25 cellular contexts compared by ENCODE assay signal in the genomic region with DNA sequence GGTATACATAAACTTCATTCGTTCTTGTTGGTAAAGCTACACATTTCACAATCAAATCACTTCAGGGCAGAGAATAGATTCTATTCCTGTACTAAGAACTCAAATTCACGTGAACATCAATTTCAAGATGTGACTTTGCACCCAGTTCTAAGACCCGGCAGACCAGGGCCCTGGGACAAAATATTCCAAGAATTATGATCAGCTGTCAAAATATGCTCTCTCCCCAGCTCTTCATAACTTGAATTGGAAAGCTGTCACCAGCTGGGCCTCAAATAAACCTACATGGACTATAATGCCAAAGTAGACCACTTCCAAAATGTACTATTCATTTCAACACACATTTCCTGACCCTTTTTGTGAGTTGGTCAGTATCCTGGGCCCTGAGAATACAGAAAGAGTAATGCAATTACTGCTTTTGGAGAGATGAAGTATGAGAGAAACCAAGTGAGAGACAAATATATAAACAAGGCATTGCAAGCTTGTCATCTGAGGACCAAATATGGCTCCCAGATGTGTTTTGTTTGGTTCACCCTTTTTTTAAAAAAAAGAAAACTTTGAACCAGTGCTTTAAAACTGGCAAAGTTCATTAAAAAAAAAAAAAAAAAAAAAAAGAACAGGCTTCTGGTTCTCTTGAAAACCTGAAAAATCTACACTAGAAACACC.
"Had no signal": no experiment of that assay in that cellular context is flagged by ENCODE, and none has a peak within 500 bp of the region (broad histone marks: within the 10 kb centered on the region; RNA-seq: fewer than 3 reads in every experiment).

No MANE protein-coding gene starts in this region.

- ATAC-seq: activated CD8-positive, alpha-beta T cell treated with anti-CD3 and anti-CD28 coated beads for 36 hours; activated T-cell treated with anti-CD3 and anti-CD28 coated beads, Interleukin-2, amount 50 U/mL, for 72 hours had no signal

- DNase-seq: activated CD4-positive, alpha-beta T cell treated with anti-CD3 and anti-CD28 coated beads for 4 hours; activated CD8-positive, alpha-beta memory T cell treated with anti-CD3 and anti-CD28 coated beads, Interleukin-2, amount 50 U/mL, for 4 hours; activated CD8-positive, alpha-beta T cell treated with anti-CD3 and anti-CD28 coated beads for 36 hours; activated gamma-delta T cell treated with Interleukin-2 at 50 U/mL for 16 hours; activated naive CD4-positive, alpha-beta T cell treated with anti-CD3 and anti-CD28 coated beads, Interleukin-2, amount 10 ng/mL, durations not matched to agents 7 days and 5 days; activated naive CD8-positive, alpha-beta T cell treated with anti-CD3 and anti-CD28 coated beads for 36 hours; activated T-cell treated with anti-CD3 and anti-CD28 coated beads, Interleukin-2, amount 50 U/mL, for 72 hours; adrenal gland; anterior cingulate cortex; Kasumi-1; KBM-7; NCI-H1105 treated with DMSO at 0.1 percent for 48 hours; NCI-H1436 treated with DMSO at 0.1 percent for 48 hours; NCI-H187; NCI-H2081; NCI-H510A treated with DMSO at 0.1 percent for 48 hours; NCI-H69; NK-92 treated with Interleukin-12 subunit alpha and Interleukin-12 subunit beta, amount 100 ng/mL, for 24 hours; Peyer's patch; Right ventricle myocardium superior; SJCRH30; SK-N-SH; T-helper 1 cell; WERI-Rb-1 had no signal

- H3K4me2 ChIP-seq: SK-N-SH had no signal

- H3K9me3 ChIP-seq: adrenal gland, Peyer's patch, SJCRH30, SK-N-SH had no signal

- H3K4me3 ChIP-seq: adrenal gland, Peyer's patch, SJCRH30 had no signal

- H3K9ac ChIP-seq: SK-N-SH had no signal

- H3K4me1 ChIP-seq: adrenal gland had no signal

- H3K36me3 ChIP-seq: adrenal gland, Peyer's patch, SJCRH30, WERI-Rb-1 had no signal

- H3K27me3 ChIP-seq: adrenal gland, Peyer's patch, SJCRH30 had no signal

- H3K27ac ChIP-seq: adrenal gland, Peyer's patch, RWPE1, SJCRH30, WERI-Rb-1 had no signal
